ENCODE assay signal across 8 cellular contexts in genomic region chr7:151026771-151027727, GRCh38. TPM values are rescaled to one million over a fixed set of nuclear protein-coding genes. Genes with fewer than 3 reads are reported as not detected.
DNase-seq lines count a peak whose midpoint lies in the region; ATAC-seq and TF ChIP-seq lines count a peak whose summit lies in the region.
"Not testable (repeated sequence)": the region's sequence is repeated elsewhere in the genome, so short reads cannot be mapped to it uniquely, and the experiment has no call there.

No MANE protein-coding gene starts in this region.

- H3F3A ChIP-seq in SU-DHL-6 (ENCODE audit: insufficient read depth) = not testable (repeated sequence)

- H4K20me1 ChIP-seq in SU-DHL-6 (ENCODE audit: low read depth, low read length) = not testable (repeated sequence)

- peak overlapping the region; percentile 96 for H3K4me3 Mint-ChIP-seq in CD8-positive, alpha-beta T cell
- H3K4me3 Mint-ChIP-seq in activated naive CD4-positive, alpha-beta T cell treated with anti-CD3 and anti-CD28 coated beads for 36 hours = peak overlapping the region; percentile 91
- peak overlapping the region; percentile 94 to 97 (median 95) for H3K4me3 Mint-ChIP-seq in immature natural killer cell

- not testable (repeated sequence) for H3K9ac ChIP-seq in SU-DHL-6 (ENCODE audit: low read length)

- H3K9me3 ChIP-seq in CD8-positive, alpha-beta T cell (ENCODE audit: low read length); SU-DHL-6 (ENCODE audit: insufficient read depth, low read length); effector memory CD4-positive, alpha-beta T cell (ENCODE audit: control insufficient read depth, low read length); neuron (ENCODE audit: low read length); suprapubic skin: not testable (repeated sequence)

- H3K4me3 ChIP-seq in CD8-positive, alpha-beta T cell (ENCODE audit: low read depth, low read length); SU-DHL-6 (ENCODE audit: insufficient read depth, low read length, poor library complexity, severe bottlenecking); effector memory CD4-positive, alpha-beta T cell (ENCODE audit: insufficient read depth, low read depth, low read length, poor library complexity, severe bottlenecking): not testable (repeated sequence)
- H3K4me3 ChIP-seq in LNCaP clone FGC (ENCODE audit: low read depth, low read length) (peak overlapping the region; percentile 94), neuron (ENCODE audit: low read length) (peak overlapping the region; percentile 79), suprapubic skin (peak overlapping the region; percentile 74)

- H3K27me3 ChIP-seq in CD8-positive, alpha-beta T cell (ENCODE audit: insufficient read depth, low read length); SU-DHL-6 (ENCODE audit: low read length); effector memory CD4-positive, alpha-beta T cell (replicated peaks; ENCODE audit: control insufficient read depth, insufficient read depth, low read length, poor library complexity, severe bottlenecking); neuron (ENCODE audit: insufficient read depth, low read length); suprapubic skin: not testable (repeated sequence)

- ATAC-seq in CD8-positive, alpha-beta T cell = not testable (repeated sequence)

- H2AFZ ChIP-seq in SU-DHL-6 (ENCODE audit: low read depth, low read length, severe bottlenecking) = peak overlapping the region; percentile 93
- H2AFZ ChIP-seq in neuron (ENCODE audit: low read depth, low read length) = not testable (repeated sequence)

- peak overlapping the region; percentile 67 for H3K4me2 ChIP-seq in SU-DHL-6 (ENCODE audit: low read depth, low read length, poor library complexity, severe bottlenecking)

- TF ChIP-seq POLR2A in suprapubic skin (IDR thresholded peaks at IDR 0.05) = not testable (repeated sequence)

- H3K27ac ChIP-seq in CD8-positive, alpha-beta T cell (ENCODE audit: low read depth, low read length) = peak overlapping the region; percentile 94
- H3K27ac ChIP-seq in SU-DHL-6 (ENCODE audit: low read depth, low read length) = not testable (repeated sequence)
- peak overlapping the region; percentile 86 for H3K27ac ChIP-seq in effector memory CD4-positive, alpha-beta T cell (ENCODE audit: insufficient read depth, low read length, poor library complexity, severe bottlenecking)
- peak overlapping the region; percentile 84 for H3K27ac ChIP-seq in suprapubic skin

- intact Hi-C loops in CD8-positive, alpha-beta T cell (cut with DNase I, micrococcal nuclease) = loop anchor here in 1 of 2 experiments (5.0 kb wide), 1 partner anchor 1000 kb away; the partner anchor contains the start of gene GALNT11
- intact Hi-C loops in activated naive CD4-positive, alpha-beta T cell treated with anti-CD3 and anti-CD28 coated beads for 36 hours (cut with micrococcal nuclease) = not testable (repeated sequence)

- peak in 1 of 7 experiments; percentile 10 for DNase-seq in CD8-positive, alpha-beta T cell
- DNase-seq in LNCaP clone FGC (ENCODE audit: low read depth); activated naive CD4-positive, alpha-beta T cell treated with anti-CD3 and anti-CD28 coated beads for 36 hours; effector memory CD4-positive, alpha-beta T cell; immature natural killer cell; suprapubic skin (ENCODE audit: low spot score in 2 of 2): not testable (repeated sequence)

- 36% methylated on average over 19 of the region's 19 CpGs for WGBS in suprapubic skin

- H3K27ac Mint-ChIP-seq in CD8-positive, alpha-beta T cell = peak overlapping the region; percentile 99
- peak overlapping the region; percentile 90 for H3K27ac Mint-ChIP-seq in activated naive CD4-positive, alpha-beta T cell treated with anti-CD3 and anti-CD28 coated beads for 36 hours
- H3K27ac Mint-ChIP-seq in immature natural killer cell = peak overlapping the region; percentile 97 to 99 (median 98)

- peaks cover 12% of the 10 kb centered on the region; the same call in 1 of the 2 replicates for H3K79me2 ChIP-seq in SU-DHL-6 (ENCODE audit: insufficient read depth, low read length)

- CTCF ChIA-PET in CD8-positive, alpha-beta T cell (lab: Charles Lee) = interaction anchor here (1.5 to 3.2 kb wide), 2 partner anchors 9 to 15 kb away, joined by 4 to 29 read pairs; no protein-coding TSS in a partner anchor
- CTCF ChIA-PET in activated naive CD4-positive, alpha-beta T cell treated with anti-CD3 and anti-CD28 coated beads for 36 hours (lab: Charles Lee) = interaction anchor here (1.1 to 2.7 kb wide), 5 partner anchors 8 to 84 kb away, joined by 3 to 12 read pairs (median 8); no protein-coding TSS in a partner anchor

- not testable (repeated sequence) for TF ChIP-seq CTCF in CD8-positive, alpha-beta T cell (IDR thresholded peaks at IDR 0.05); LNCaP clone FGC (IDR thresholded peaks at IDR 0.05; ENCODE audit: control insufficient read depth, extremely low read depth, insufficient read depth); SU-DHL-6 (IDR thresholded peaks at IDR 0.05; ENCODE audit: insufficient read depth, low read length, poor library complexity, severe bottlenecking); suprapubic skin (IDR thresholded peaks at IDR 0.05)

- TF ChIP-seq EP300 in suprapubic skin (IDR thresholded peaks at IDR 0.05) = not testable (repeated sequence)

- H3K4me1 ChIP-seq in CD8-positive, alpha-beta T cell (ENCODE audit: insufficient read depth, low read length) = peaks cover 12% of the 10 kb centered on the region
- H3K4me1 ChIP-seq in effector memory CD4-positive, alpha-beta T cell (ENCODE audit: control insufficient read depth, insufficient read depth, low read length, poor library complexity, severe bottlenecking) = not testable (repeated sequence)
- H3K4me1 ChIP-seq in neuron (ENCODE audit: insufficient read depth, low read length) = peaks cover 11% of the 10 kb centered on the region
- H3K4me1 ChIP-seq in suprapubic skin = peaks cover 23% of the 10 kb centered on the region

- POLR2A ChIA-PET in CD8-positive, alpha-beta T cell (lab: Charles Lee) = interaction anchor here (1.2 to 2.4 kb wide), 7 partner anchors 8 to 53 kb away, joined by 5 to 27 read pairs (median 7); partner anchors contain the start of genes CDK5, FASTK and SLC4A2

- peaks cover 14% of the 10 kb centered on the region for H3K36me3 Mint-ChIP-seq in CD8-positive, alpha-beta T cell
- not testable (repeated sequence) for H3K36me3 Mint-ChIP-seq in activated naive CD4-positive, alpha-beta T cell treated with anti-CD3 and anti-CD28 coated beads for 36 hours (ENCODE audit: low read depth); immature natural killer cell

- H3K4me1 Mint-ChIP-seq in CD8-positive, alpha-beta T cell (ENCODE audit: low read depth) = peaks cover 24% of the 10 kb centered on the region
- peaks cover 20% of the 10 kb centered on the region for H3K4me1 Mint-ChIP-seq in activated naive CD4-positive, alpha-beta T cell treated with anti-CD3 and anti-CD28 coated beads for 36 hours (ENCODE audit: low read depth)
- H3K4me1 Mint-ChIP-seq in immature natural killer cell = peaks cover 22 to 23% of the 10 kb centered on the region in 2 donors

- not testable (repeated sequence) for H3K9me2 ChIP-seq in SU-DHL-6 (replicated peaks; ENCODE audit: insufficient read depth, low read length)

- H3K27me3 Mint-ChIP-seq in CD8-positive, alpha-beta T cell (ENCODE audit: low read depth); activated naive CD4-positive, alpha-beta T cell treated with anti-CD3 and anti-CD28 coated beads for 36 hours (ENCODE audit: low read depth): not testable (repeated sequence)
- peaks cover 8 to 12% (median 10%) of the 10 kb centered on the region in 3 donors for H3K27me3 Mint-ChIP-seq in immature natural killer cell (ENCODE audit: low read depth in 3 of 3)

- H3K9me3 Mint-ChIP-seq in CD8-positive, alpha-beta T cell; activated naive CD4-positive, alpha-beta T cell treated with anti-CD3 and anti-CD28 coated beads for 36 hours; immature natural killer cell: not testable (repeated sequence)

- not testable (repeated sequence) for H3K36me3 ChIP-seq in CD8-positive, alpha-beta T cell (ENCODE audit: insufficient read depth, low read length); SU-DHL-6 (ENCODE audit: low read length); effector memory CD4-positive, alpha-beta T cell (ENCODE audit: control insufficient read depth, insufficient read depth, low read length); neuron (ENCODE audit: insufficient read depth, low read length); suprapubic skin

RNA-seq across cellular contexts. Expression of gene ABCB8, which starts 1.2 kb away (rescaled TPM):
- total RNA-seq in CD8-positive, alpha-beta T cell = 10 to 100 TPM; 43.6 to 49.3 TPM
- total RNA-seq in activated naive CD4-positive, alpha-beta T cell treated with anti-CD3 and anti-CD28 coated beads for 36 hours = 10 to 100 TPM; 41.3 to 47.8 TPM
- 10 to 100 TPM; 17.6 to 26.5 (median 23.3) TPM for polyA plus RNA-seq in immature natural killer cell
- 10 to 100 TPM; 29.5 to 42.3 (median 31.9) TPM for total RNA-seq in suprapubic skin

RNA-seq across cellular contexts. Expression of gene ATG9B, which starts 2.8 kb away (rescaled TPM):
- 10 to 100 TPM in 1 of 2 experiments, 1 to 10 TPM in 1; 9.2 to 12.7 TPM for total RNA-seq in CD8-positive, alpha-beta T cell
- total RNA-seq in activated naive CD4-positive, alpha-beta T cell treated with anti-CD3 and anti-CD28 coated beads for 36 hours = 1 to 10 TPM; 2.8 to 4.0 TPM
- polyA plus RNA-seq in immature natural killer cell = 1 to 10 TPM in 2 of 3 donors, not detected in 1; 1.9 to 5.7 TPM
- total RNA-seq in suprapubic skin = 100 to 1,000 TPM in 2 of 4 donors, 10 to 100 TPM in 2; 27.0 to 195 (median 122) TPM

RNA-seq across cellular contexts. Expression of gene ASIC3, which starts 21.3 kb away (rescaled TPM):
- total RNA-seq in CD8-positive, alpha-beta T cell = 1 to 10 TPM; 6.7 to 8.6 TPM
- total RNA-seq in activated naive CD4-positive, alpha-beta T cell treated with anti-CD3 and anti-CD28 coated beads for 36 hours = 1 to 10 TPM; 6.8 to 7.9 TPM
- not detected for polyA plus RNA-seq in immature natural killer cell
- total RNA-seq in suprapubic skin = 1 to 10 TPM; 2.6 to 8.7 (median 4.1) TPM

RNA-seq across cellular contexts. Expression of gene CDK5, which starts 30.6 kb away (rescaled TPM):
- total RNA-seq in CD8-positive, alpha-beta T cell = 1 to 10 TPM; 1.9 to 2.7 TPM
- 10 to 100 TPM in 1 of 2 experiments, 1 to 10 TPM in 1; 10.0 to 10.1 TPM for total RNA-seq in activated naive CD4-positive, alpha-beta T cell treated with anti-CD3 and anti-CD28 coated beads for 36 hours
- 10 to 100 TPM; 15.6 to 18.9 (median 17.9) TPM for polyA plus RNA-seq in immature natural killer cell
- total RNA-seq in suprapubic skin = 10 to 100 TPM in 3 of 4 donors, 1 to 10 TPM in 1; 7.7 to 14.7 (median 13.4) TPM

RNA-seq across cellular contexts. Expression of gene SLC4A2, which starts 32.3 kb away (rescaled TPM):
- total RNA-seq in CD8-positive, alpha-beta T cell = 10 to 100 TPM; 25.5 to 29.1 TPM
- 10 to 100 TPM; 25.6 to 29.7 TPM for total RNA-seq in activated naive CD4-positive, alpha-beta T cell treated with anti-CD3 and anti-CD28 coated beads for 36 hours
- polyA plus RNA-seq in immature natural killer cell = 10 to 100 TPM in 2 of 3 donors, 1 to 10 TPM in 1; 6.7 to 19.8 (median 10.9) TPM
- 10 to 100 TPM; 31.9 to 78.7 (median 59.7) TPM for total RNA-seq in suprapubic skin
